ENCODE assay signal across 21 cellular contexts in the genomic region with DNA sequence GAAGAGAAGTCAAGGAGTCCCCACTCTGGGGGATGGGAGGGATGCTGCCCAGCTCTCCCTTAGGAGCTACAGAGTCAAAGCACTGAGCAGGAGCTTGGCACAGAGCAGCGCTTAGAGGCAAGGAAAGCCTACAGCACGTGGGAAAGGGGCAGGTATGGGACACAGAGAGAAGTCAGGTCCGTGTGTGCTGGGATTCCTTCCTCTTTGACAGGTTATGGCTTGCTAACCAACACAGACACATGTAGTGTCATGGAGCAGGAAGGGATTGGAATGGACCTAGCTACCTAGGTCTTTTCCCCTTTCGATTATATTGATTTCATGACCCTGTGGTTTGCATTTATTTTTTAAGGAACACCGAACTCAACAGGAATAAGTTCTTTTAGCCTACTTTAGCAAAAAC.
"Had no signal": no experiment of that assay in that cellular context is flagged by ENCODE, and none has a peak within 500 bp of the region (broad histone marks: within the 10 kb centered on the region; RNA-seq: fewer than 3 reads in every experiment).

No MANE protein-coding gene starts in this region.

- H3K9me3 Mint-ChIP-seq: immature natural killer cell had no signal

- H3K9me3 ChIP-seq: thoracic aorta had no signal

- H3K4me1 Mint-ChIP-seq: activated naive CD8-positive, alpha-beta T cell treated with anti-CD3 and anti-CD28 coated beads, Interleukin-2, amount 10 ng/mL, durations not matched to agents 7 days and 5 days; activated T-helper 17 cell treated with anti-CD3 and anti-CD28 coated beads, Interleukin-2, amount 50 U/mL, for 72 hours; endodermal cell; immature natural killer cell; naive thymus-derived CD8-positive, alpha-beta T cell; stimulated activated naive B cell treated with anti-CD40 and anti-IgM and Interleukin-4, amounts not matched to agents 10 μg/mL and 1 μg/mL and 100 μg/mL, for 72 hours; T-cell; WTC11 had no signal

- H3K27me3 Mint-ChIP-seq: activated naive CD8-positive, alpha-beta T cell treated with anti-CD3 and anti-CD28 coated beads, Interleukin-2, amount 10 ng/mL, durations not matched to agents 7 days and 5 days; stimulated activated naive B cell treated with anti-CD40 and anti-IgM and Interleukin-4, amounts not matched to agents 10 μg/mL and 1 μg/mL and 100 μg/mL, for 72 hours had no signal

- H3K4me1 ChIP-seq: heart right ventricle, spleen had no signal

- DNase-seq: activated CD4-positive, alpha-beta memory T cell treated with anti-CD3 and anti-CD28 coated beads for 36 hours; activated CD4-positive, alpha-beta T cell treated with anti-CD3 and anti-CD28 coated beads for 4 hours; activated naive CD4-positive, alpha-beta T cell; activated naive CD8-positive, alpha-beta T cell treated with anti-CD3 and anti-CD28 coated beads, Interleukin-2, amount 10 ng/mL, durations not matched to agents 7 days and 5 days; activated T-cell treated with anti-CD3 and anti-CD28 coated beads, Interleukin-2, amount 50 U/mL, for 1 hour; amygdala; caudate nucleus; endodermal cell; erythroblast; heart right ventricle; immature natural killer cell; left ventricle myocardium superior; mesendoderm; naive thymus-derived CD8-positive, alpha-beta T cell; spleen; stimulated activated naive B cell treated with anti-CD40 and anti-IgM and Interleukin-4, amounts not matched to agents 10 μg/mL and 1 μg/mL and 100 μg/mL, for 72 hours; T-cell had no signal

- H3K4me3 ChIP-seq: heart right ventricle, spleen, thoracic aorta had no signal

- H3K27ac Mint-ChIP-seq: activated CD4-positive, alpha-beta memory T cell treated with anti-CD3 and anti-CD28 coated beads for 36 hours; activated naive CD8-positive, alpha-beta T cell treated with anti-CD3 and anti-CD28 coated beads, Interleukin-2, amount 10 ng/mL, durations not matched to agents 7 days and 5 days; activated T-helper 17 cell treated with anti-CD3 and anti-CD28 coated beads, Interleukin-2, amount 50 U/mL, for 72 hours; endodermal cell; immature natural killer cell; naive thymus-derived CD8-positive, alpha-beta T cell; stimulated activated naive B cell treated with anti-CD40 and anti-IgM and Interleukin-4, amounts not matched to agents 10 μg/mL and 1 μg/mL and 100 μg/mL, for 72 hours; T-cell; WTC11 had no signal

- H3K4me3 Mint-ChIP-seq: activated CD4-positive, alpha-beta memory T cell treated with anti-CD3 and anti-CD28 coated beads for 36 hours; activated naive CD8-positive, alpha-beta T cell treated with anti-CD3 and anti-CD28 coated beads, Interleukin-2, amount 10 ng/mL, durations not matched to agents 7 days and 5 days; activated T-helper 17 cell treated with anti-CD3 and anti-CD28 coated beads, Interleukin-2, amount 50 U/mL, for 72 hours; endodermal cell; immature natural killer cell; naive thymus-derived CD8-positive, alpha-beta T cell; stimulated activated naive B cell treated with anti-CD40 and anti-IgM and Interleukin-4, amounts not matched to agents 10 μg/mL and 1 μg/mL and 100 μg/mL, for 72 hours; T-cell; WTC11 had no signal

- H3K36me3 Mint-ChIP-seq: activated CD4-positive, alpha-beta memory T cell treated with anti-CD3 and anti-CD28 coated beads for 36 hours; activated naive CD8-positive, alpha-beta T cell treated with anti-CD3 and anti-CD28 coated beads, Interleukin-2, amount 10 ng/mL, durations not matched to agents 7 days and 5 days; immature natural killer cell; stimulated activated naive B cell treated with anti-CD40 and anti-IgM and Interleukin-4, amounts not matched to agents 10 μg/mL and 1 μg/mL and 100 μg/mL, for 72 hours; T-cell had no signal

- H3K36me3 ChIP-seq: heart right ventricle, spleen, thoracic aorta had no signal

- H3K27me3 ChIP-seq: spleen had no signal

- ATAC-seq: activated T-helper 17 cell treated with anti-CD3 and anti-CD28 coated beads, Interleukin-2, amount 50 U/mL, for 72 hours; heart right ventricle; left ventricle myocardium superior; naive thymus-derived CD8-positive, alpha-beta T cell; sciatic nerve; stimulated activated naive B cell treated with anti-CD40 and anti-IgM and Interleukin-4, amounts not matched to agents 10 μg/mL and 1 μg/mL and 100 μg/mL, for 72 hours; T-cell; WTC11 had no signal

- H3K27ac ChIP-seq: heart right ventricle, spleen, thoracic aorta had no signal
